In the genomic region with DNA sequence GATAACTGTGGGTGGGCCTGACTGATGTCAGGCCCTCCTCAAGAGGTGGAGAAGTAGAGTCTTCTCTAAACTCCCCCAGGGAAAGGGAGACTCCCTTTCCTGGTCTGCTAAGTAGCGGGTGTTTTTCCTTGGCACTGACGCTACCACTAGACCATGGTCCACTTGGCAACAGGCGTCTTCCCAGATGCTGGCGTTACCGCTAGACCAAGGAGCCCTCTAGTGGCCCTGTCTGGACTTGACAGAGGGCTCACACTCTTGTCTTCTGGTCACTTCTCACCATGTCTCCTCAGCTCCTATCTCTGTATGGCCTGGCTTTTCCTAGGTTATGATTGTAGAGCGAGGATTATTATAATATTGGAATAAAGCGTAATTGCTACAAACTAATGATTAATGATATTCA, we compare ENCODE assay signal across 4 cellular contexts. TPM values are rescaled to one million over a fixed set of nuclear protein-coding genes. Genes with fewer than 3 reads are reported as not detected.
"Had no signal": no experiment of that assay in that cellular context is flagged by ENCODE, and none has a peak within 500 bp of the region (broad histone marks: within the 10 kb centered on the region; RNA-seq: fewer than 3 reads in every experiment).

No MANE protein-coding gene starts in this region.

RNA-seq across cellular contexts. Expression of a gene that starts 45.7 kb away (rescaled TPM):
- total RNA-seq: activated CD8-positive, alpha-beta memory T cell treated with anti-CD3 and anti-CD28 coated beads, Interleukin-2, amount 10 ng/mL, durations not matched to agents 7 days and 5 days; activated naive CD4-positive, alpha-beta T cell treated with anti-CD3 and anti-CD28 coated beads, Interleukin-2, amount 50 U/mL, for 72 hours; skeletal muscle tissue had no signal
- polyA plus RNA-seq: neural cell had no signal
